ENCODE assay signal across 7 cellular contexts in genomic region chr7:32958046-32959025, GRCh38. TPM values are rescaled to one million over a fixed set of nuclear protein-coding genes. Genes with fewer than 3 reads are reported as not detected.
A peak's percentile ranks its signal among the peaks of the same experiment; 100 is the strongest.
DNase-seq lines count a peak whose midpoint lies in the region; ATAC-seq and TF ChIP-seq lines count a peak whose summit lies in the region.

No MANE protein-coding gene starts in this region.

- ATAC-seq in right lobe of liver (no peak), thoracic aorta (ENCODE audit: insufficient number of reproducible peaks, low FRiP score, low read depth) (no peak), HG03196 (IDR thresholded peaks at IDR 0.05; ENCODE audit: unreplicated experiment) (no peak)

- intact Hi-C loops in right lobe of liver (cut with DNase I) = no loop called here

- WGBS in right lobe of liver (ENCODE audit: insufficient coverage, low coverage, low lambda C conversion rate, missing lambda C conversion rate) = 56% methylated on average over 13 of the region's 26 CpGs

- H3K27ac ChIP-seq in cingulate gyrus (ENCODE audit: low read depth, low read length) (peak overlapping the region; percentile 81), right lobe of liver (peak overlapping the region; percentile 40 to 83 (median 56)), thoracic aorta (peak overlapping the region; percentile 82 to 88)

- H3K4me1 ChIP-seq in right lobe of liver (peaks cover 0 to 4% (median 0%) of the 10 kb centered on the region in 4 donors), thoracic aorta (ENCODE audit: control insufficient read depth in 1 of 2, low read depth in 2 of 2) (peaks cover 13 to 15% of the 10 kb centered on the region in 2 donors)

- H3K9me3 ChIP-seq in right lobe of liver (no peaks in the 10 kb centered on the region), thoracic aorta (no peaks in the 10 kb centered on the region)

- H3K4me3 ChIP-seq in GM12864 (ENCODE audit: low read depth, low read length) (peak overlapping the region; percentile 69), right lobe of liver (peak overlapping the region; percentile 91 to 100 (median 99)), thoracic aorta (peak overlapping the region; percentile 79)

- no peaks in the 10 kb centered on the region for H3K36me3 ChIP-seq in right lobe of liver
- no peaks in the 10 kb centered on the region for H3K36me3 ChIP-seq in thoracic aorta

- TF ChIP-seq CTCF in GM12864 (IDR thresholded peaks at IDR 0.05; ENCODE audit: low read depth, low read length, missing control alignments) = no peak
- TF ChIP-seq CTCF in right lobe of liver (IDR thresholded peaks at IDR 0.05) = no peak
- TF ChIP-seq CTCF in thoracic aorta (IDR thresholded peaks at IDR 0.05) = no peak

- DNase-seq in GM12864 (ENCODE audit: low read depth) = no peak
- DNase-seq in NCI-H345 treated with DMSO at 0.1 percent for 48 hours (lab: John Stamatoyannopoulos, UW; ENCODE audit: unreplicated experiment) = peak; percentile 75
- no peak for DNase-seq in right lobe of liver
- DNase-seq in thoracic aorta (ENCODE audit: low spot score) = no peak
- DNase-seq in NK-92 treated with Interleukin-12 subunit alpha and Interleukin-12 subunit beta, amount 100 ng/mL, for 24 hours (lab: John Stamatoyannopoulos, UW) = no peak

- no peak for TF ChIP-seq POLR2A in right lobe of liver (IDR thresholded peaks at IDR 0.05)

- H3K27me3 ChIP-seq in right lobe of liver (no peaks in the 10 kb centered on the region), thoracic aorta (replicated peaks; ENCODE audit: insufficient read depth) (no peaks in the 10 kb centered on the region)

RNA-seq across cellular contexts. Expression of gene FKBP9, which starts 1.1 kb away (rescaled TPM):
- 10 to 100 TPM; 22.2 to 54.6 (median 37.6) TPM for total RNA-seq in right lobe of liver
- 100 to 1,000 TPM; 166 to 196 TPM for total RNA-seq in thoracic aorta
